9 cellular contexts compared by ENCODE assay signal in genomic region chr1:46043491-46044017, GRCh38.
DNase-seq lines count a peak whose midpoint lies in the region; ATAC-seq, FAIRE-seq and TF ChIP-seq lines count a peak whose summit lies in the region.
"Had no signal": no experiment of that assay in that cellular context is flagged by ENCODE, and none has a peak within 500 bp of the region (broad histone marks: within the 10 kb centered on the region; RNA-seq: fewer than 3 reads in every experiment).

No MANE protein-coding gene starts in this region.

- H3K4me1 Mint-ChIP-seq in effector memory CD8-positive, alpha-beta T cell (ENCODE audit: low read depth in 2 of 2): no peaks in the 10 kb centered on the region

- H3K27me3 Mint-ChIP-seq in effector memory CD8-positive, alpha-beta T cell: no peaks in the 10 kb centered on the region

- no peaks in the 10 kb centered on the region for H3K4me1 ChIP-seq in breast epithelium
- H3K4me1 ChIP-seq in SK-N-SH (ENCODE audit: control insufficient read depth in 1 of 2, insufficient read depth in 2 of 2, low read depth in 1 of 2, low read length in 1 of 2): peaks cover 0 to 28% of the 10 kb centered on the region in 2 experiments; a peak in 2 of 4 replicates

- H4K20me1 ChIP-seq in SK-N-SH (ENCODE audit: insufficient read depth): no peaks in the 10 kb centered on the region

- H2AFZ ChIP-seq in SK-N-SH (ENCODE audit: low read depth): no peak overlapping the region

- TF ChIP-seq CTCF in breast epithelium (IDR thresholded peaks at IDR 0.05) (no peak), SK-N-SH (IDR thresholded peaks at IDR 0.05) (no peak)

- H3K9me3 ChIP-seq in breast epithelium (no peaks in the 10 kb centered on the region), SK-N-SH (no peaks in the 10 kb centered on the region)

- TF ChIP-seq EP300 in SK-N-SH (IDR thresholded peaks at IDR 0.05; ENCODE audit: borderline replicate concordance in 1 of 2, low read depth in 1 of 2, low read length in 1 of 2): no peak

- no peaks in the 10 kb centered on the region for H3K9me2 ChIP-seq in SK-N-SH

- H3K9ac ChIP-seq in SK-N-SH: no peak overlapping the region

- no peaks in the 10 kb centered on the region for H3K79me2 ChIP-seq in SK-N-SH (ENCODE audit: insufficient read depth)

- H3K27ac ChIP-seq in breast epithelium: no peak overlapping the region
- no peak overlapping the region; a peak in 1 of 4 replicates for H3K27ac ChIP-seq in SK-N-SH (ENCODE audit: low read depth in 2 of 2, low read length in 1 of 2)
- H3K27ac ChIP-seq: skin epidermis had no signal

- H3K4me3 ChIP-seq in breast epithelium: no peak overlapping the region
- H3K4me3 ChIP-seq in SK-N-SH (ENCODE audit: low read depth in 2 of 2, low read length in 1 of 2): no peak overlapping the region
- H3K4me3 ChIP-seq: skin epidermis had no signal

- peaks cover 4% of the 10 kb centered on the region for H3K36me3 Mint-ChIP-seq in effector memory CD8-positive, alpha-beta T cell (ENCODE audit: insufficient read depth)

- no peak overlapping the region for H3K27ac Mint-ChIP-seq in effector memory CD8-positive, alpha-beta T cell

- TF ChIP-seq POLR2A in GM12891 (IDR thresholded peaks at IDR 0.05; ENCODE audit: low read depth, low read length) (no peak), breast epithelium (IDR thresholded peaks at IDR 0.05) (no peak)

- H3K4me3 Mint-ChIP-seq in effector memory CD8-positive, alpha-beta T cell: no peak overlapping the region

- 91% methylated on average over 10 of the region's 10 CpGs for WGBS in SK-N-SH (ENCODE audit: low lambda C conversion rate)

- H3F3A ChIP-seq in SK-N-SH (replicated peaks; ENCODE audit: insufficient read depth): no peaks in the 10 kb centered on the region

- FAIRE-seq in GM12891 (lab: Jason Lieb, UNC): peak; percentile 97

- CTCF ChIA-PET in SK-N-SH (lab: Yijun Ruan, JAX): no interaction called here

- TF ChIP-seq RAD21 in SK-N-SH (IDR thresholded peaks at IDR 0.05; ENCODE audit: low read length): no peak

- no peak for DNase-seq in GM12891 (ENCODE audit: insufficient read length, low spot score)
- no peak for DNase-seq in effector memory CD8-positive, alpha-beta T cell
- DNase-seq in breast epithelium (ENCODE audit: low spot score in 2 of 2): no peak
- DNase-seq in SK-N-SH: no peak
- DNase-seq in activated CD8-positive, alpha-beta memory T cell treated with anti-CD3 and anti-CD28 coated beads, Interleukin-2, amount 50 U/mL, for 4 hours: no peak
- DNase-seq in dermis blood vessel endothelial cell: no peak

- intact Hi-C loops in breast epithelium (cut with DNase I; ENCODE audit: low total_unique reads): loop anchor here (10.0 kb wide), 1 partner anchor 71 kb away; no protein-coding TSS in a partner anchor

- no peak overlapping the region for H3K4me2 ChIP-seq in SK-N-SH

- H3K36me3 ChIP-seq in breast epithelium: no peaks in the 10 kb centered on the region
- peaks cover 12 to 42% of the 10 kb centered on the region in 2 experiments for H3K36me3 ChIP-seq in SK-N-SH (replicated peaks in 1 of 2; ENCODE audit: control insufficient read depth in 1 of 2, insufficient read depth in 2 of 2, low read length in 1 of 2)

- ATAC-seq in GM21526 (IDR thresholded peaks at IDR 0.05; ENCODE audit: low FRiP score, unreplicated experiment): peak; percentile 77
- ATAC-seq in HG03558 (IDR thresholded peaks at IDR 0.05; ENCODE audit: extremely low read depth, unreplicated experiment): peak; percentile 57
- ATAC-seq in effector memory CD8-positive, alpha-beta T cell (replicated peaks): peak; percentile 49

- POLR2A ChIA-PET in SK-N-SH (lab: Yijun Ruan, JAX): no interaction called here

- H3K27me3 ChIP-seq in breast epithelium (no peaks in the 10 kb centered on the region), SK-N-SH (ENCODE audit: insufficient read depth) (no peaks in the 10 kb centered on the region)

- no peaks in the 10 kb centered on the region for H3K9me3 Mint-ChIP-seq in effector memory CD8-positive, alpha-beta T cell

TF ChIP-seq in GM12891, 5 proteins besides CTCF, POLR2A, EP300 and RAD21:
- TF ChIP-seq POLR2AphosphoS5 (IDR thresholded peaks at IDR 0.05; ENCODE audit: low read depth, low read length) (no peak), PAX5 (IDR thresholded peaks at IDR 0.05; ENCODE audit: insufficient read depth, low read length, severe bottlenecking) (peak; percentile 59), TAF1 (IDR thresholded peaks at IDR 0.05; ENCODE audit: low read depth, low read length) (no peak), POU2F2 (IDR thresholded peaks at IDR 0.05; ENCODE audit: low read depth, low read length) (no peak), SPI1 (IDR thresholded peaks at IDR 0.05; ENCODE audit: low read depth, low read length) (peak; percentile 99)

TF ChIP-seq in SK-N-SH, 30 proteins besides CTCF, POLR2A, EP300 and RAD21:
- TF ChIP-seq IRF3 (IDR thresholded peaks at IDR 0.05; ENCODE audit: low read depth, low read length): no peak
- TF ChIP-seq GABPA (IDR thresholded peaks at IDR 0.05; ENCODE audit: low read depth): no peak
- no peak for TF ChIP-seq EZH2phosphoT487 (IDR thresholded peaks at IDR 0.05; ENCODE audit: borderline replicate concordance, low read depth)
- TF ChIP-seq TEAD4 (IDR thresholded peaks at IDR 0.05; ENCODE audit: borderline replicate concordance, insufficient read depth): no peak
- no peak for TF ChIP-seq CHD2 (IDR thresholded peaks at IDR 0.05; ENCODE audit: low read length, partially characterized antibody)
- no peak for TF ChIP-seq NRF1 (IDR thresholded peaks at IDR 0.05; ENCODE audit: low read depth, low read length)
- no peak for TF ChIP-seq REST (IDR thresholded peaks at IDR 0.05; ENCODE audit: low read depth, low read length)
TF ChIP-seq in SK-N-SH: peak in this region for 0.
